Comparison of ENCODE assay signal across 7 cellular contexts in genomic region chr4:137531951-137532868, GRCh38. TPM values are rescaled to one million over a fixed set of nuclear protein-coding genes. Genes with fewer than 3 reads are reported as not detected.
DNase-seq lines count a peak whose midpoint lies in the region; TF ChIP-seq lines count a peak whose summit lies in the region.

A gene with protein sequence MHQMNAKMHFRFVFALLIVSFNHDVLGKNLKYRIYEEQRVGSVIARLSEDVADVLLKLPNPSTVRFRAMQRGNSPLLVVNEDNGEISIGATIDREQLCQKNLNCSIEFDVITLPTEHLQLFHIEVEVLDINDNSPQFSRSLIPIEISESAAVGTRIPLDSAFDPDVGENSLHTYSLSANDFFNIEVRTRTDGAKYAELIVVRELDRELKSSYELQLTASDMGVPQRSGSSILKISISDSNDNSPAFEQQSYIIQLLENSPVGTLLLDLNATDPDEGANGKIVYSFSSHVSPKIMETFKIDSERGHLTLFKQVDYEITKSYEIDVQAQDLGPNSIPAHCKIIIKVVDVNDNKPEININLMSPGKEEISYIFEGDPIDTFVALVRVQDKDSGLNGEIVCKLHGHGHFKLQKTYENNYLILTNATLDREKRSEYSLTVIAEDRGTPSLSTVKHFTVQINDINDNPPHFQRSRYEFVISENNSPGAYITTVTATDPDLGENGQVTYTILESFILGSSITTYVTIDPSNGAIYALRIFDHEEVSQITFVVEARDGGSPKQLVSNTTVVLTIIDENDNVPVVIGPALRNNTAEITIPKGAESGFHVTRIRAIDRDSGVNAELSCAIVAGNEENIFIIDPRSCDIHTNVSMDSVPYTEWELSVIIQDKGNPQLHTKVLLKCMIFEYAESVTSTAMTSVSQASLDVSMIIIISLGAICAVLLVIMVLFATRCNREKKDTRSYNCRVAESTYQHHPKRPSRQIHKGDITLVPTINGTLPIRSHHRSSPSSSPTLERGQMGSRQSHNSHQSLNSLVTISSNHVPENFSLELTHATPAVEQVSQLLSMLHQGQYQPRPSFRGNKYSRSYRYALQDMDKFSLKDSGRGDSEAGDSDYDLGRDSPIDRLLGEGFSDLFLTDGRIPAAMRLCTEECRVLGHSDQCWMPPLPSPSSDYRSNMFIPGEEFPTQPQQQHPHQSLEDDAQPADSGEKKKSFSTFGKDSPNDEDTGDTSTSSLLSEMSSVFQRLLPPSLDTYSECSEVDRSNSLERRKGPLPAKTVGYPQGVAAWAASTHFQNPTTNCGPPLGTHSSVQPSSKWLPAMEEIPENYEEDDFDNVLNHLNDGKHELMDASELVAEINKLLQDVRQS (minus strand): TSS chr4:137532494. CDS start chr4:137532088, 406 bp downstream.

- no peaks in the 10 kb centered on the region for H3K9me3 ChIP-seq in H9 (ENCODE audit: control insufficient read depth, low read depth, low read length)
- no peaks in the 10 kb centered on the region for H3K9me3 ChIP-seq in smooth muscle cell (replicated peaks; ENCODE audit: low read depth)

- H3F3A ChIP-seq in smooth muscle cell (ENCODE audit: low read depth) = peaks cover 14% of the 10 kb centered on the region

- H3K4me3 Mint-ChIP-seq in H9 = no peak within 1 kb of the TSS; a peak in 1 of 5 replicates

- peak within 1 kb of the TSS; percentile 21 for H3K27ac ChIP-seq in H9 (ENCODE audit: insufficient read length, low read depth, low read length)
- peak within 1 kb of the TSS; percentile 81 for H3K27ac ChIP-seq in smooth muscle cell (ENCODE audit: low read depth)

- H2AFZ ChIP-seq in H9 (ENCODE audit: low read length) (no peak within 1 kb of the TSS), smooth muscle cell (ENCODE audit: low read depth) (peak within 1 kb of the TSS; percentile 89)

- no peaks in the 10 kb centered on the region for H3K27me3 ChIP-seq in H9 (ENCODE audit: insufficient read depth, low read length)
- no peaks in the 10 kb centered on the region for H3K27me3 ChIP-seq in smooth muscle cell (ENCODE audit: low read depth)

- H3K4me1 Mint-ChIP-seq in H9 = peaks cover 43 to 57% of the 10 kb centered on the region in 2 experiments

- H3K56ac ChIP-seq in H9 (ENCODE audit: insufficient read length, low read depth, low read length) = no peak within 1 kb of the TSS

- H3K79me1 ChIP-seq in H9 (ENCODE audit: insufficient read depth, low read depth, low read length, poor library complexity, severe bottlenecking) = no peaks in the 10 kb centered on the region

- no peak within 1 kb of the TSS for H2BK20ac ChIP-seq in H9 (ENCODE audit: low read depth, low read length, poor library complexity, severe bottlenecking)

- no peaks in the 10 kb centered on the region for H3K9me3 Mint-ChIP-seq in H9

- H3K4me3 ChIP-seq in cardiac fibroblast (replicated peaks in 1 of 2; ENCODE audit: low read depth in 2 of 2, low read length in 2 of 2) = peak within 1 kb of the TSS; percentile 74 to 76
- H3K4me3 ChIP-seq in smooth muscle cell = peak within 1 kb of the TSS; percentile 67

- H2BK5ac ChIP-seq in H9 (ENCODE audit: insufficient read length, low read length) = no peak within 1 kb of the TSS

- no peak within 1 kb of the TSS for H2BK12ac ChIP-seq in H9 (ENCODE audit: insufficient read length, low read depth, low read length)

- no peak within 1 kb of the TSS for H4K91ac ChIP-seq in H9 (ENCODE audit: insufficient read length, low read depth, low read length)

- H2AK5ac ChIP-seq in H9 (ENCODE audit: insufficient read length, low read length) = no peak within 1 kb of the TSS

- H3K23ac ChIP-seq in H9 (ENCODE audit: insufficient read length, low read depth, low read length) = no peak within 1 kb of the TSS

- no peak within 1 kb of the TSS for H4K8ac ChIP-seq in H9 (replicated peaks; ENCODE audit: insufficient read length, low read depth, low read length)

- peaks cover 0 to 26% (median 20%) of the 10 kb centered on the region in 3 experiments; a peak in 6 of 7 replicates for H3K36me3 Mint-ChIP-seq in H9 (ENCODE audit: insufficient read depth in 1 of 3, low read depth in 3 of 3)

- peaks cover 11% of the 10 kb centered on the region for H3K23me2 ChIP-seq in H9 (ENCODE audit: insufficient read length, low read depth, low read length, poor library complexity, severe bottlenecking)

- no peak within 1 kb of the TSS for H2BK15ac ChIP-seq in H9 (ENCODE audit: low read depth, low read length)

- H4K20me1 ChIP-seq in H9 (ENCODE audit: control insufficient read depth, insufficient read depth, insufficient read length) = no peaks in the 10 kb centered on the region
- peaks cover 25% of the 10 kb centered on the region for H4K20me1 ChIP-seq in smooth muscle cell (ENCODE audit: low read depth)

- H3K27me3 Mint-ChIP-seq in H9 (ENCODE audit: low read depth) = no peaks in the 10 kb centered on the region

- H3K4me1 ChIP-seq in H9 (ENCODE audit: insufficient read depth, low read length) = peaks cover 13% of the 10 kb centered on the region; the same call in 1 of the 2 replicates
- peaks cover 60% of the 10 kb centered on the region for H3K4me1 ChIP-seq in smooth muscle cell (ENCODE audit: low read depth)

- no peak within 1 kb of the TSS for H3T11ph ChIP-seq in H9 (ENCODE audit: low read length)

- H3K36me3 ChIP-seq in smooth muscle cell (ENCODE audit: low read depth) = no peaks in the 10 kb centered on the region

- H3K18ac ChIP-seq in H9 (ENCODE audit: insufficient read length, low read depth, low read length) = no peak within 1 kb of the TSS

- no peak within 1 kb of the TSS for H2BK120ac ChIP-seq in H9 (ENCODE audit: low read depth, low read length, poor library complexity, severe bottlenecking)

- peaks cover 25% of the 10 kb centered on the region; the same call in 1 of the 2 replicates for H3K79me2 ChIP-seq in H9 (ENCODE audit: insufficient read depth, low read length)
- peaks cover 37% of the 10 kb centered on the region for H3K79me2 ChIP-seq in smooth muscle cell (ENCODE audit: low read depth)

- no peak within 1 kb of the TSS for H4K5ac ChIP-seq in H9 (ENCODE audit: insufficient read length, low read depth, low read length)

- peak within 1 kb of the TSS; percentile 90 for H3K9ac ChIP-seq in H9 (ENCODE audit: extremely low read depth, insufficient read length, low read length)
- peak within 1 kb of the TSS; percentile 57 for H3K9ac ChIP-seq in smooth muscle cell (ENCODE audit: low read depth)

- no peak for TF ChIP-seq CTCF in GM10266 (IDR thresholded peaks at IDR 0.05; ENCODE audit: control insufficient read depth, insufficient read depth, low read depth, missing control alignments)
- no peak for TF ChIP-seq CTCF in H9 (conservative IDR thresholded peaks at IDR 0.05)
- TF ChIP-seq CTCF in cardiac fibroblast (IDR thresholded peaks at IDR 0.05; ENCODE audit: low read depth, low read length) = no peak
- TF ChIP-seq CTCF in smooth muscle cell (IDR thresholded peaks at IDR 0.05; ENCODE audit: borderline replicate concordance, insufficient read depth, poor library complexity, severe bottlenecking) = no peak

- no peak within 1 kb of the TSS for H3K4ac ChIP-seq in H9 (ENCODE audit: low read depth, low read length)

- no peak within 1 kb of the TSS for H3K14ac ChIP-seq in H9 (ENCODE audit: insufficient read depth, low read length)

- peak; percentile 16 for DNase-seq in GM10266 (ENCODE audit: extremely low spot score)
- peak; percentile 91 for DNase-seq in H9
- DNase-seq in NCI-H524 (lab: John Stamatoyannopoulos, UW) = peak; percentile 56 to 69
- peak; percentile 97 to 99 for DNase-seq in cardiac fibroblast (ENCODE audit: low read depth in 2 of 2)
- peak; percentile 64 for DNase-seq in inferior parietal cortex (ENCODE audit: extremely low spot score)
- DNase-seq in smooth muscle cell (lab: John Stamatoyannopoulos, UW; ENCODE audit: unreplicated experiment) = peak; percentile 26
- DNase-seq in activated CD4-positive, CD25-positive, alpha-beta regulatory T cell (lab: John Stamatoyannopoulos, UW) = no peak

- H3K27ac Mint-ChIP-seq in H9 = no peak within 1 kb of the TSS; a peak in 2 of 7 replicates

- peak within 1 kb of the TSS; percentile 95 for H3K4me2 ChIP-seq in H9 (ENCODE audit: insufficient read depth, insufficient read length, low read length)
- H3K4me2 ChIP-seq in smooth muscle cell = peak within 1 kb of the TSS; percentile 90

- WGBS in H9 (ENCODE audit: extremely low coverage, insufficient read length, low lambda C conversion rate) = no CpG with 5 or more reads among the region's 28 CpGs
- WGBS in smooth muscle cell (ENCODE audit: low lambda C conversion rate) = under 1% methylated on average over 24 of the region's 28 CpGs

RNA-seq across cellular contexts. Expression of the gene that starts here (rescaled TPM):
- total RNA-seq in H9 (2021) (60.7 and 61.7 TPM in 2 replicates), smooth muscle cell (51.3 and 58.8 TPM in 2 replicates)
- polyA plus RNA-seq in smooth muscle cell = 13.4 and 24.5 TPM in 2 replicates

Comparison
In these comparisons a context has a peak if more than half of its experiments do, and no peak if none do; other contexts are left out.
1. DNase-seq: peak in GM10266 (single experiment), H9 (single experiment), NCI-H524 (2 of 2), cardiac fibroblast (2 of 2), inferior parietal cortex (single experiment) and smooth muscle cell (single experiment); none in activated CD4-positive, CD25-positive, alpha-beta regulatory T cell (0 of 4).